1 cellular context compared by ENCODE assay signal in genomic region chr11:58774164-58774593, GRCh38.
TF ChIP-seq lines count a peak whose summit lies in the region.

No MANE protein-coding gene starts in this region.

TF ChIP-seq in K562, 482 proteins besides CTCF, POLR2A, EP300 and RAD21 (continued from another document and continues in another):
- TF ChIP-seq MYBL2 (IDR thresholded peaks at IDR 0.05; ENCODE audit: low read depth) (no peak), MYBL2 (CRISPR knock-in tag; IDR thresholded peaks at IDR 0.05; ENCODE audit: borderline replicate concordance) (no peak), TSC22D4 (tag; IDR thresholded peaks at IDR 0.05) (no peak), ZNF224 (CRISPR knock-in tag; IDR thresholded peaks at IDR 0.05) (no peak), ZNF785 (CRISPR knock-in tag; IDR thresholded peaks at IDR 0.05) (no peak), MECOM (CRISPR knock-in tag; IDR thresholded peaks at IDR 0.05) (no peak), IRF9 (tag; IDR thresholded peaks at IDR 0.05) (no peak), HNRNPL (IDR thresholded peaks at IDR 0.05; ENCODE audit: low read depth, low read length) (no peak), NONO (IDR thresholded peaks at IDR 0.05; ENCODE audit: low read depth in 2 of 2, low read length in 1 of 2) (no peak), ZNF766 (CRISPR knock-in tag; conservative IDR thresholded peaks at IDR 0.05) (peak; percentile 73), ZNF707 (CRISPR knock-in tag; conservative IDR thresholded peaks at IDR 0.05) (no peak), NFRKB (IDR thresholded peaks at IDR 0.05; ENCODE audit: low read depth) (0 out of 2 replicates have a peak, but pooled peaks have one; percentile 60), TBP (optimal IDR thresholded peaks at IDR 0.05; ENCODE audit: low read depth, low read length) (no peak), GTF2B (IDR thresholded peaks at IDR 0.05; ENCODE audit: extremely low read depth, insufficient read length) (no peak), OTX1 (CRISPR knock-in tag; IDR thresholded peaks at IDR 0.05) (no peak), POLR2AphosphoS2 (IDR thresholded peaks at IDR 0.05; ENCODE audit: low read length) (no peak), NR4A1 (CRISPR knock-in tag; IDR thresholded peaks at IDR 0.05) (0 out of 2 replicates have a peak, but pooled peaks have one; percentile 33), NR4A1 (tag; IDR thresholded peaks at IDR 0.05) (peak; percentile 59), PHB (CRISPR knock-in tag; IDR thresholded peaks at IDR 0.05) (no peak), LCOR (CRISPR knock-in tag; IDR thresholded peaks at IDR 0.05) (no peak), MAX (CRISPR knock-in tag; IDR thresholded peaks at IDR 0.05) (no peak), RNF2 (IDR thresholded peaks at IDR 0.05) (peak; percentile 27; the same call in 1 of the 2 replicates), RB1 (IDR thresholded peaks at IDR 0.05; ENCODE audit: low read depth) (no peak), ZNF143 (CRISPR knock-in tag; IDR thresholded peaks at IDR 0.05) (no peak), TEAD4 (IDR thresholded peaks at IDR 0.05; ENCODE audit: low read length) (no peak), TEAD4 (CRISPR knock-in tag; IDR thresholded peaks at IDR 0.05; ENCODE audit: borderline replicate concordance) (no peak), GATAD2A (IDR thresholded peaks at IDR 0.05) (0 out of 2 replicates have a peak, but pooled peaks have one; percentile 40), BDP1 (IDR thresholded peaks at IDR 0.05; ENCODE audit: insufficient read depth, insufficient read length) (no peak), RFX1 (IDR thresholded peaks at IDR 0.05) (no peak), ZNF695 (CRISPR knock-in tag; IDR thresholded peaks at IDR 0.05) (no peak), FOXA3 (CRISPR knock-in tag; conservative IDR thresholded peaks at IDR 0.05 in 1 of 2, IDR thresholded peaks at IDR 0.05 in 1 of 2) (no peak), CREB3L1 (IDR thresholded peaks at IDR 0.05; ENCODE audit: borderline replicate concordance, low read depth) (0 out of 2 replicates have a peak, but pooled peaks have one; percentile 23), ZNF316 (IDR thresholded peaks at IDR 0.05) (peak; percentile 71), TAF9B (IDR thresholded peaks at IDR 0.05; ENCODE audit: partially characterized antibody) (no peak), CCAR2 (IDR thresholded peaks at IDR 0.05; ENCODE audit: low read depth, low read length) (no peak), SOX6 (IDR thresholded peaks at IDR 0.05) (0 out of 2 replicates have a peak, but pooled peaks have one; percentile 41), MEF2D (tag; conservative IDR thresholded peaks at IDR 0.05; ENCODE audit: low read depth) (peak; percentile 79), NFE2L1 (tag; IDR thresholded peaks at IDR 0.05; ENCODE audit: borderline replicate concordance, low read depth) (no peak), ZNF41 (CRISPR knock-in tag; conservative IDR thresholded peaks at IDR 0.05) (peak; percentile 27; the same call in 1 of the 2 replicates), SAFB2 (IDR thresholded peaks at IDR 0.05; ENCODE audit: borderline replicate concordance, low read depth, low read length, severe bottlenecking) (no peak), MBD2 (IDR thresholded peaks at IDR 0.05; ENCODE audit: borderline replicate concordance, low read depth) (no peak), BACH1 (tag; IDR thresholded peaks at IDR 0.05) (peak; percentile 66), ZKSCAN1 (IDR thresholded peaks at IDR 0.05; ENCODE audit: low read depth, low read length) (no peak), STAT5A (IDR thresholded peaks at IDR 0.05; ENCODE audit: borderline replicate concordance, low read length) (no peak), PHB2 (IDR thresholded peaks at IDR 0.05; ENCODE audit: low read depth) (no peak), ZNF140 (CRISPR knock-in tag; IDR thresholded peaks at IDR 0.05) (no peak), HES1 (IDR thresholded peaks at IDR 0.05; ENCODE audit: low read depth) (no peak), SIX5 (IDR thresholded peaks at IDR 0.05; ENCODE audit: borderline replicate concordance in 1 of 2, insufficient read depth in 1 of 2, low read depth in 1 of 2, low read length in 2 of 2) (no peak), SFPQ (IDR thresholded peaks at IDR 0.05; ENCODE audit: low read depth, low read length) (no peak), NFIC (IDR thresholded peaks at IDR 0.05) (peak; percentile 64), ZSCAN29 (IDR thresholded peaks at IDR 0.05) (no peak), PPARD (CRISPR knock-in tag; IDR thresholded peaks at IDR 0.05) (no peak), EP400 (IDR thresholded peaks at IDR 0.05) (no peak; the same call in 1 of the 2 replicates), PCBP2 (IDR thresholded peaks at IDR 0.05; ENCODE audit: low read depth, low read length, poor library complexity, severe bottlenecking) (no peak), IRF1 (CRISPR knock-in tag; IDR thresholded peaks at IDR 0.05; ENCODE audit: borderline replicate concordance) (no peak), WHSC1 (IDR thresholded peaks at IDR 0.05; ENCODE audit: low read length) (no peak), ZNF408 (CRISPR knock-in tag; IDR thresholded peaks at IDR 0.05; ENCODE audit: low read depth) (no peak), ZNF398 (CRISPR knock-in tag; IDR thresholded peaks at IDR 0.05) (no peak), NCOR1 (IDR thresholded peaks at IDR 0.05) (no peak), HDAC6 (IDR thresholded peaks at IDR 0.05; ENCODE audit: low read depth, low read length) (no peak), SRSF7 (optimal IDR thresholded peaks at IDR 0.05; ENCODE audit: low read depth, low read length) (no peak), ZNF449 (CRISPR knock-in tag; IDR thresholded peaks at IDR 0.05) (peak; percentile 85; the same call in 1 of the 2 replicates), TCF7L2 (IDR thresholded peaks at IDR 0.05; ENCODE audit: low read depth, low read length) (no peak), ATF7 (IDR thresholded peaks at IDR 0.05) (0 out of 2 replicates have a peak, but pooled peaks have one; percentile 24), ZFP1 (CRISPR knock-in tag; IDR thresholded peaks at IDR 0.05) (no peak), MTA3 (IDR thresholded peaks at IDR 0.05; ENCODE audit: borderline replicate concordance) (peak; percentile 59; the same call in 1 of the 2 replicates), SMAD1 (IDR thresholded peaks at IDR 0.05; ENCODE audit: low read depth, low read length, partially characterized antibody) (no peak), RBBP5 (IDR thresholded peaks at IDR 0.05; ENCODE audit: borderline replicate concordance, insufficient read depth, low read length, poor library complexity, severe bottlenecking) (no peak), ZNF644 (tag; IDR thresholded peaks at IDR 0.05; ENCODE audit: low read depth) (no peak; the same call in 1 of the 2 replicates), SP2 (IDR thresholded peaks at IDR 0.05; ENCODE audit: extremely low read depth, low read depth, low read length, poor library complexity, severe bottlenecking) (no peak), XRCC4 (IDR thresholded peaks at IDR 0.05; ENCODE audit: extremely low read depth, insufficient read depth, insufficient read length) (no peak), NKRF (IDR thresholded peaks at IDR 0.05; ENCODE audit: borderline replicate concordance) (no peak)
